In the genomic region with DNA sequence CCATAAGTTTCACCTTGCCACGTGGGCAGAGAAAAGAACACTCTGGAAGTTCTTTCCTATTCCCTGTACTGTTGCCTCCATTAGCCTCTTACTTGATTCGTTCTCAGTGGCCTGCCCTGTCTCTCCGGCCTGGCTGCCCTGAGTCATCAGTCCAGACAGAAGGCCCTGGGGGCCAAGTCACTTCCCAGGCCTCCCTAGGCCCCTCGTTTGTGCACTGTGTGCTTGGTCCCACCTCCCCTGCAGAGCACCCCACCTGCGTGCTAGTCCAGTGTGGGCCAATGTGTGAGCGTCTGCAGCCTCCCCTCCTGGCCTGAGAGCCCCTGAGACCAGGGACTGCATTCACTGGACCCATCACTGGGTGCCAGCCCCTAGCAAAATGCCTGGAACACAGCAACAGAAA, we compare ENCODE assay signal across 12 cellular contexts.
DNase-seq lines count a peak whose midpoint lies in the region; ATAC-seq and TF ChIP-seq lines count a peak whose summit lies in the region.
"Had no signal": no experiment of that assay in that cellular context is flagged by ENCODE, and none has a peak within 500 bp of the region (broad histone marks: within the 10 kb centered on the region; RNA-seq: fewer than 3 reads in every experiment).

No MANE protein-coding gene starts in this region.

- no peaks in the 10 kb centered on the region for H3K36me3 ChIP-seq in BLaER1 treated with 17β-estradiol and CSF1 and Interleukin-3, amounts not matched to agents 10 nM and 100 nM
- H3K36me3 ChIP-seq in RWPE2 (ENCODE audit: low read depth) = no peaks in the 10 kb centered on the region

- no peak for TF ChIP-seq CTCF in RWPE2 (IDR thresholded peaks at IDR 0.05; ENCODE audit: poor library complexity, severe bottlenecking)

- H4K20me1 ChIP-seq in BLaER1 treated with 17β-estradiol and CSF1 and Interleukin-3, amounts not matched to agents 10 nM and 100 nM = no peaks in the 10 kb centered on the region

- intact Hi-C loops in sciatic nerve (cut with DNase I) = no loop called here

- ATAC-seq in RWPE2 (ENCODE audit: low read depth) (peak; percentile 26; the same call in 1 of the 3 replicates), sciatic nerve (peak; percentile 29)

- H3K9me3 ChIP-seq in BLaER1 treated with 17β-estradiol and CSF1 and Interleukin-3, amounts not matched to agents 10 nM and 100 nM (replicated peaks in 1 of 11) = 0 out of 22 replicates have a peak, but pooled peaks cover 0 to under 1% (median 0%) of the 10 kb centered on the region in 11 experiments
- H3K9me3 ChIP-seq in RWPE2 (ENCODE audit: severe bottlenecking) = no peaks in the 10 kb centered on the region

- peak overlapping the region in 1 of 11 experiments; percentile 13; a peak in 1 of 22 replicates for H3K9ac ChIP-seq in BLaER1 treated with 17β-estradiol and CSF1 and Interleukin-3, amounts not matched to agents 10 nM and 100 nM

- peaks cover 24 to 44% (median 36%) of the 10 kb centered on the region in 10 experiments for H3K4me1 ChIP-seq in BLaER1 treated with 17β-estradiol and CSF1 and Interleukin-3, amounts not matched to agents 10 nM and 100 nM
- H3K4me1 ChIP-seq in RWPE2 (ENCODE audit: insufficient read depth, poor library complexity, severe bottlenecking) = peaks cover 10% of the 10 kb centered on the region

- peak overlapping the region in 9 of 11 experiments; percentile 5 to 79 (median 68); a peak in 12 of 22 replicates for H3K4me2 ChIP-seq in BLaER1 treated with 17β-estradiol and CSF1 and Interleukin-3, amounts not matched to agents 10 nM and 100 nM

- H3K27ac ChIP-seq in BLaER1 treated with 17β-estradiol and CSF1 and Interleukin-3, amounts not matched to agents 10 nM and 100 nM = 0 out of 22 replicates have a peak overlapping the region, but pooled peaks of 1 of the 11 experiments have one; percentile 7
- H3K27ac ChIP-seq in RWPE2 (ENCODE audit: poor library complexity, severe bottlenecking) = no peak overlapping the region

- H3K27me3 ChIP-seq in BLaER1 treated with 17β-estradiol and CSF1 and Interleukin-3, amounts not matched to agents 10 nM and 100 nM = no peaks in the 10 kb centered on the region
- H3K27me3 ChIP-seq in RWPE2 (ENCODE audit: insufficient read depth, poor library complexity, severe bottlenecking) = no peaks in the 10 kb centered on the region

- no peak for DNase-seq in RWPE2 (ENCODE audit: low spot score)
- peak; percentile 37 for DNase-seq in kidney tubule cell (ENCODE audit: low spot score)
- no peak for DNase-seq in sciatic nerve (ENCODE audit: low spot score)
- no peak for DNase-seq in NCI-H226
- DNase-seq in retina = no peak
- DNase-seq in activated CD4-positive, CD25-positive, alpha-beta regulatory T cell (lab: John Stamatoyannopoulos, UW) = no peak
- no peak for DNase-seq in NCI-H1417 (lab: John Stamatoyannopoulos, UW)
- DNase-seq: cerebellar nuclear complex; DMS153; NK-92 treated with Interleukin-12 subunit alpha and Interleukin-12 subunit beta, amount 100 ng/mL, for 24 hours; stimulated activated CD4-positive, alpha-beta T cell treated with anti-CD3 and anti-CD28 coated beads, Interleukin-12 subunit alpha, Interleukin-12 subunit beta, amount 100 ng/mL, for 4 hours had no signal

- no peak overlapping the region for H3K4me3 ChIP-seq in BLaER1 treated with 17β-estradiol and CSF1 and Interleukin-3, amounts not matched to agents 10 nM and 100 nM
- H3K4me3 ChIP-seq in RWPE2 (ENCODE audit: severe bottlenecking) = no peak overlapping the region
